In genomic region chr16:24834459-24835335, GRCh38 we compare ENCODE assay signal across 9 cellular contexts. TPM values are rescaled to one million over a fixed set of nuclear protein-coding genes. Genes with fewer than 3 reads are reported as not detected.
DNase-seq lines count a peak whose midpoint lies in the region; ATAC-seq, FAIRE-seq and TF ChIP-seq lines count a peak whose summit lies in the region.
"Had no signal": no experiment of that assay in that cellular context is flagged by ENCODE, and none has a peak within 500 bp of the region (broad histone marks: within the 10 kb centered on the region; RNA-seq: fewer than 3 reads in every experiment).

No MANE protein-coding gene starts in this region.

- peaks cover 14% of the 10 kb centered on the region for H3K4me1 Mint-ChIP-seq in progenitor cell of endocrine pancreas (ENCODE audit: low read depth)
- no peaks in the 10 kb centered on the region for H3K4me1 Mint-ChIP-seq in activated T-cell treated with anti-CD3 and anti-CD28 coated beads, Interleukin-2, amount 50 U/mL, for 4 hours (ENCODE audit: low read depth)
- H3K4me1 Mint-ChIP-seq: central memory CD8-positive, alpha-beta T cell had no signal

- TF ChIP-seq EP300 in A549 (IDR thresholded peaks at IDR 0.05) = no peak

- peak; percentile 92 to 96 for TF ChIP-seq RAD21 in A549 (conservative IDR thresholded peaks at IDR 0.05 in 1 of 2, IDR thresholded peaks at IDR 0.05 in 1 of 2)

- no peaks in the 10 kb centered on the region for H3K27me3 Mint-ChIP-seq in progenitor cell of endocrine pancreas
- no peaks in the 10 kb centered on the region for H3K27me3 Mint-ChIP-seq in activated T-cell treated with anti-CD3 and anti-CD28 coated beads, Interleukin-2, amount 50 U/mL, for 4 hours (ENCODE audit: low read depth)
- H3K27me3 Mint-ChIP-seq: central memory CD8-positive, alpha-beta T cell had no signal

- TF ChIP-seq CTCF in A549 (IDR thresholded peaks at IDR 0.05) (peak; percentile 90), GM12864 (IDR thresholded peaks at IDR 0.05; ENCODE audit: low read depth, low read length, missing control alignments) (peak; percentile 59), progenitor cell of endocrine pancreas (IDR thresholded peaks at IDR 0.05; ENCODE audit: unreplicated experiment) (peak; percentile 53)

- H3K4me1 ChIP-seq in A549 = peaks cover 31% of the 10 kb centered on the region
- peaks cover 3% of the 10 kb centered on the region for H3K4me1 ChIP-seq in NT2/D1 (ENCODE audit: insufficient read depth, insufficient read length)

- 37% methylated on average over 7 of the region's 7 CpGs for whole genome bisulfite sequencing in A549 (ENCODE audit: missing lambda C conversion rate)

- H3K4me2 ChIP-seq in A549 = peak overlapping the region; percentile 49

- peak; percentile 87 for ATAC-seq in A549
- no peak for ATAC-seq in activated T-cell treated with anti-CD3 and anti-CD28 coated beads, Interleukin-2, amount 50 U/mL, for 4 hours
- ATAC-seq in HG03095 (IDR thresholded peaks at IDR 0.05; ENCODE audit: unreplicated experiment) = no peak

- no peaks in the 10 kb centered on the region for H3K36me3 ChIP-seq in NT2/D1 (ENCODE audit: insufficient read depth, insufficient read length, low read length)

- TF ChIP-seq POLR2A in A549 (IDR thresholded peaks at IDR 0.05; ENCODE audit: low read length) = no peak
- no peak for TF ChIP-seq POLR2A in erythroblast (IDR thresholded peaks at IDR 0.05; ENCODE audit: low read length)

- peak overlapping the region; percentile 63 to 74 for H3K27ac ChIP-seq in A549

- no peak overlapping the region for H3K4me3 Mint-ChIP-seq in progenitor cell of endocrine pancreas (ENCODE audit: low read depth)
- no peak overlapping the region for H3K4me3 Mint-ChIP-seq in activated T-cell treated with anti-CD3 and anti-CD28 coated beads, Interleukin-2, amount 50 U/mL, for 4 hours
- H3K4me3 Mint-ChIP-seq: central memory CD8-positive, alpha-beta T cell had no signal

- no peaks in the 10 kb centered on the region for H3K36me3 Mint-ChIP-seq in progenitor cell of endocrine pancreas (ENCODE audit: insufficient read depth)
- H3K36me3 Mint-ChIP-seq in activated T-cell treated with anti-CD3 and anti-CD28 coated beads, Interleukin-2, amount 50 U/mL, for 4 hours (ENCODE audit: insufficient read depth) = peaks cover 12% of the 10 kb centered on the region

- no peaks in the 10 kb centered on the region for H3K9me3 ChIP-seq in A549
- no peaks in the 10 kb centered on the region for H3K9me3 ChIP-seq in NT2/D1 (ENCODE audit: insufficient read depth, low read length)

- peak; percentile 71 to 76 for DNase-seq in A549 (ENCODE audit: low read depth in 1 of 2, low spot score in 1 of 2)
- no peak for DNase-seq in GM12864 (ENCODE audit: low read depth)
- peak; percentile 18 for DNase-seq in NT2/D1 (ENCODE audit: low read depth, low spot score)
- DNase-seq in erythroblast (lab: John Stamatoyannopoulos, UW) = peak; percentile 75 to 78
- no peak for DNase-seq in progenitor cell of endocrine pancreas (ENCODE audit: low spot score, unreplicated experiment)
- DNase-seq in activated T-cell treated with anti-CD3 and anti-CD28 coated beads, Interleukin-2, amount 50 U/mL, for 4 hours = no peak
- no peak for DNase-seq in activated CD8-positive, alpha-beta memory T cell treated with anti-CD3 and anti-CD28 coated beads, Interleukin-2, amount 50 U/mL, for 48 hours

- no peaks in the 10 kb centered on the region for H3K9me3 Mint-ChIP-seq in progenitor cell of endocrine pancreas (ENCODE audit: low read depth)
- H3K9me3 Mint-ChIP-seq in activated T-cell treated with anti-CD3 and anti-CD28 coated beads, Interleukin-2, amount 50 U/mL, for 4 hours = no peaks in the 10 kb centered on the region
- H3K9me3 Mint-ChIP-seq: central memory CD8-positive, alpha-beta T cell had no signal

- H3K4me3 ChIP-seq in A549 (no peak overlapping the region), GM12864 (ENCODE audit: low read depth, low read length) (no peak overlapping the region), NT2/D1 (ENCODE audit: insufficient read length, low read depth) (no peak overlapping the region)

- no peak overlapping the region for H3K27ac Mint-ChIP-seq in progenitor cell of endocrine pancreas

- CTCF ChIA-PET in A549 (lab: Yijun Ruan, JAX) = interaction anchor here (0.5 to 1.8 kb wide), 59 partner anchors 9 to 391 kb away, joined by 3 to 22 read pairs (median 4); partner anchors contain the start of genes ARHGAP17 and SLC5A11

- no peaks in the 10 kb centered on the region for H3K27me3 ChIP-seq in NT2/D1 (ENCODE audit: insufficient read depth, insufficient read length)

- H3K9ac ChIP-seq in NT2/D1 (ENCODE audit: insufficient read length, low read depth) = no peak overlapping the region

- FAIRE-seq in A549 (lab: Jason Lieb, UNC) = no peak

- POLR2A ChIA-PET in A549 (lab: Yijun Ruan, JAX) = interaction anchor here (1.0 to 1.2 kb wide), 4 partner anchors 19 to 272 kb away, joined by 3 to 5 read pairs (median 4); no protein-coding TSS in a partner anchor

TF ChIP-seq in A549, 52 proteins besides CTCF, POLR2A, EP300 and RAD21:
- TF ChIP-seq HOXB13 (CRISPR knock-in tag; IDR thresholded peaks at IDR 0.05; ENCODE audit: low read depth) (no peak), MAX (IDR thresholded peaks at IDR 0.05) (peak; percentile 38; the same call in 1 of the 2 replicates), CBX8 (IDR thresholded peaks at IDR 0.05) (no peak), SMC3 (IDR thresholded peaks at IDR 0.05) (peak; percentile 91)
TF ChIP-seq in A549: peak in this region for 2.

RNA-seq across cellular contexts. Expression of gene SLC5A11, which starts 11.1 kb away (rescaled TPM):
- polyA plus RNA-seq in A549 (2011; rRNA removed) = 0.43 and 1.3 TPM in 2 replicates
- polyA plus RNA-seq in A549 (2012; cell fraction: cytosol; rRNA removed) = 0.24 and 0.58 TPM in 2 replicates
- 1.2 and 1.8 TPM in 2 replicates for polyA plus RNA-seq in A549 (2012; cell fraction: nucleus; rRNA removed)
- 0.30 to 0.40 TPM (median 0.38 TPM) in 3 replicates for polyA plus RNA-seq in A549 (2017; fragmentation: RNase III; extraction: RNeasy Plus Mini Kit Qiagen cat#74134 plus additional on column Dnase treatment)
- polyA minus RNA-seq in A549 (2011; rRNA and poly(A)+ RNA removed) = 1.9 and 2.6 TPM in 2 replicates
- total RNA-seq in progenitor cell of endocrine pancreas = 0.38 TPM in 1 of 2 replicates, not detected in the other
- total RNA-seq in activated T-cell treated with anti-CD3 and anti-CD28 coated beads, Interleukin-2, amount 50 U/mL, for 4 hours = 1 to 10 TPM in 1 of 3 donors, under 1 TPM in 2; 0.11 to 1.7 (median 0.40) TPM

Comparison
In these comparisons a context has a peak if more than half of its experiments do, and no peak if none do; other contexts are left out.
1. ATAC-seq: peak in A549 (2 of 2); none in activated T-cell treated with anti-CD3 and anti-CD28 coated beads, Interleukin-2, amount 50 U/mL, for 4 hours (0 of 2) and HG03095 (single experiment).
2. DNase-seq: peak in A549 (2 of 2), NT2/D1 (single experiment) and erythroblast (2 of 2); none in GM12864 (single experiment), progenitor cell of endocrine pancreas (single experiment), activated T-cell treated with anti-CD3 and anti-CD28 coated beads, Interleukin-2, amount 50 U/mL, for 4 hours (single experiment) and activated CD8-positive, alpha-beta memory T cell treated with anti-CD3 and anti-CD28 coated beads, Interleukin-2, amount 50 U/mL, for 48 hours (single experiment).
3. Peak in every context shown above with its lines, with median percentiles within 50 percentile points of each other: CTCF ChIP-seq.